In genomic region chr13:28338202-28338601, GRCh38 we compare ENCODE assay signal across 2 cellular contexts.
TF ChIP-seq lines count a peak whose summit lies in the region.

No MANE protein-coding gene starts in this region.

TF ChIP-seq in SK-N-SH, 30 proteins besides CTCF, POLR2A, EP300 and RAD21 (continued from another document):
- TF ChIP-seq TAF1 (IDR thresholded peaks at IDR 0.05; ENCODE audit: borderline replicate concordance, low read depth, low read length): no peak
- TF ChIP-seq POLR2AphosphoS5 (IDR thresholded peaks at IDR 0.05; ENCODE audit: low read depth, low read length): no peak
- TF ChIP-seq NFIC (IDR thresholded peaks at IDR 0.05; ENCODE audit: borderline replicate concordance): no peak

TF ChIP-seq in SK-N-SH treated with all-trans-retinoic acid at 6 μM for 48 hours, 23 proteins besides CTCF, POLR2A, EP300 and RAD21 (continued from another document):
- TF ChIP-seq, protein P1, sequence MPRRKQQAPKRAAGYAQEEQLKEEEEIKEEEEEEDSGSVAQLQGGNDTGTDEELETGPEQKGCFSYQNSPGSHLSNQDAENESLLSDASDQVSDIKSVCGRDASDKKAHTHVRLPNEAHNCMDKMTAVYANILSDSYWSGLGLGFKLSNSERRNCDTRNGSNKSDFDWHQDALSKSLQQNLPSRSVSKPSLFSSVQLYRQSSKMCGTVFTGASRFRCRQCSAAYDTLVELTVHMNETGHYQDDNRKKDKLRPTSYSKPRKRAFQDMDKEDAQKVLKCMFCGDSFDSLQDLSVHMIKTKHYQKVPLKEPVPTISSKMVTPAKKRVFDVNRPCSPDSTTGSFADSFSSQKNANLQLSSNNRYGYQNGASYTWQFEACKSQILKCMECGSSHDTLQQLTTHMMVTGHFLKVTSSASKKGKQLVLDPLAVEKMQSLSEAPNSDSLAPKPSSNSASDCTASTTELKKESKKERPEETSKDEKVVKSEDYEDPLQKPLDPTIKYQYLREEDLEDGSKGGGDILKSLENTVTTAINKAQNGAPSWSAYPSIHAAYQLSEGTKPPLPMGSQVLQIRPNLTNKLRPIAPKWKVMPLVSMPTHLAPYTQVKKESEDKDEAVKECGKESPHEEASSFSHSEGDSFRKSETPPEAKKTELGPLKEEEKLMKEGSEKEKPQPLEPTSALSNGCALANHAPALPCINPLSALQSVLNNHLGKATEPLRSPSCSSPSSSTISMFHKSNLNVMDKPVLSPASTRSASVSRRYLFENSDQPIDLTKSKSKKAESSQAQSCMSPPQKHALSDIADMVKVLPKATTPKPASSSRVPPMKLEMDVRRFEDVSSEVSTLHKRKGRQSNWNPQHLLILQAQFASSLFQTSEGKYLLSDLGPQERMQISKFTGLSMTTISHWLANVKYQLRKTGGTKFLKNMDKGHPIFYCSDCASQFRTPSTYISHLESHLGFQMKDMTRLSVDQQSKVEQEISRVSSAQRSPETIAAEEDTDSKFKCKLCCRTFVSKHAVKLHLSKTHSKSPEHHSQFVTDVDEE (CRISPR knock-in tag; IDR thresholded peaks at IDR 0.05): no peak
- TF ChIP-seq ZNF70 (CRISPR knock-in tag; IDR thresholded peaks at IDR 0.05) (no peak), TOX (CRISPR knock-in tag; IDR thresholded peaks at IDR 0.05; ENCODE audit: borderline replicate concordance) (no peak), OSR1 (CRISPR knock-in tag; IDR thresholded peaks at IDR 0.05) (no peak), ARNTL (CRISPR knock-in tag; IDR thresholded peaks at IDR 0.05; ENCODE audit: borderline replicate concordance, low read depth) (no peak), POU6F1 (CRISPR knock-in tag; IDR thresholded peaks at IDR 0.05; ENCODE audit: borderline replicate concordance, low read depth) (no peak), CSDC2 (CRISPR knock-in tag; IDR thresholded peaks at IDR 0.05) (no peak), TCF4 (CRISPR knock-in tag; IDR thresholded peaks at IDR 0.05; ENCODE audit: borderline replicate concordance) (no peak), ZNF565 (CRISPR knock-in tag; conservative IDR thresholded peaks at IDR 0.05; ENCODE audit: low read depth) (no peak), BACH2 (CRISPR knock-in tag; IDR thresholded peaks at IDR 0.05; ENCODE audit: borderline replicate concordance) (no peak), ZFP3 (CRISPR knock-in tag; IDR thresholded peaks at IDR 0.05) (no peak)
